Comparison of ENCODE assay signal across 8 cellular contexts in genomic region chr6:30060982-30061765, GRCh38. TPM values are rescaled to one million over a fixed set of nuclear protein-coding genes. Genes with fewer than 3 reads are reported as not detected.
DNase-seq lines count a peak whose midpoint lies in the region; ATAC-seq, FAIRE-seq and TF ChIP-seq lines count a peak whose summit lies in the region.

TSS of gene POLR1H (plus strand) at chr6:30061265. CDS start at chr6:30061525, 260 bp downstream.

- H3K27me3 Mint-ChIP-seq in chondrocyte (ENCODE audit: low read depth), result no peaks in the 10 kb centered on the region

- peak; percentile 81 for FAIRE-seq in kidney (lab: Jason Lieb, UNC)

- H3K9ac ChIP-seq in kidney (ENCODE audit: low read length in 2 of 2), result peak within 1 kb of the TSS; percentile 90 to 96

- peaks cover 0 to 5% of the 10 kb centered on the region in 2 donors for H3K36me3 ChIP-seq in kidney (ENCODE audit: control insufficient read depth in 1 of 2, insufficient read depth in 2 of 2, low read length in 2 of 2)

- peaks cover 5 to 14% of the 10 kb centered on the region in 2 donors for H3K4me1 ChIP-seq in kidney (ENCODE audit: control insufficient read depth in 1 of 2, insufficient read depth in 1 of 2, low read depth in 1 of 2, low read length in 2 of 2)

- peak within 1 kb of the TSS; percentile 95 to 97 for H3K4me3 ChIP-seq in kidney (ENCODE audit: low read length in 2 of 2)

- ATAC-seq in GM19043 (IDR thresholded peaks at IDR 0.05; ENCODE audit: low read depth, unreplicated experiment), result peak; percentile 83
- ATAC-seq in HG03432 (IDR thresholded peaks at IDR 0.05; ENCODE audit: unreplicated experiment), result peak; percentile 91

- no peaks in the 10 kb centered on the region for H3K9me3 ChIP-seq in kidney (ENCODE audit: control insufficient read depth in 1 of 2, low read length in 2 of 2)

- H3K27ac Mint-ChIP-seq in chondrocyte (ENCODE audit: unreplicated experiment), result peak within 1 kb of the TSS; percentile 97

- H3K4me3 Mint-ChIP-seq in chondrocyte (ENCODE audit: unreplicated experiment), result peak within 1 kb of the TSS; percentile 98

- DNase-seq in AG09319 (ENCODE audit: extremely low read depth, low read depth), result peak; percentile 83
- peak; percentile 95 for DNase-seq in NCI-H510A treated with DMSO at 0.1 percent for 48 hours (lab: John Stamatoyannopoulos, UW)
- DNase-seq in activated CD4-positive, alpha-beta T cell treated with anti-CD3 and anti-CD28 coated beads for 24 hours (ENCODE audit: low read depth in 2 of 2), result peak; percentile 67 to 73
- DNase-seq in chondrocyte (ENCODE audit: low spot score), result peak; percentile 95
- DNase-seq in kidney, result peak; percentile 97
- DNase-seq in stimulated activated CD4-positive, alpha-beta T cell treated with anti-CD3 and anti-CD28 coated beads, Interleukin-15, amount 100 ng/mL, for 24 hours, result peak; percentile 89

- H3K4me1 Mint-ChIP-seq in chondrocyte (ENCODE audit: low read depth), result peaks cover 36% of the 10 kb centered on the region

- no peaks in the 10 kb centered on the region for H3K9me3 Mint-ChIP-seq in chondrocyte (ENCODE audit: low read depth)

- peak within 1 kb of the TSS; percentile 81 to 85 for H3K27ac ChIP-seq in kidney (ENCODE audit: low read depth in 2 of 2, low read length in 2 of 2)

- H3K36me3 Mint-ChIP-seq in chondrocyte (ENCODE audit: low read depth), result peaks cover 5% of the 10 kb centered on the region

- TF ChIP-seq CTCF in AG09319 (IDR thresholded peaks at IDR 0.05; ENCODE audit: low read depth, low read length) (no peak), chondrocyte (IDR thresholded peaks at IDR 0.05) (no peak), kidney (IDR thresholded peaks at IDR 0.05; ENCODE audit: borderline replicate concordance, extremely low read depth, insufficient read depth) (no peak)

- intact Hi-C loops in kidney (cut with DNase I), result no loop called here

RNA-seq across cellular contexts. Expression of gene POLR1H, which starts in this region (rescaled TPM):
- total RNA-seq in chondrocyte, result 15.2 to 18.2 TPM (median 15.5 TPM) in 3 replicates
- 23.3 TPM for total RNA-seq in kidney
- 52.8 TPM for polyA plus RNA-seq in kidney (ENCODE audit: insufficient read depth, low read depth, low replicate concordance)

Comparison
In these comparisons a context has a peak if more than half of its experiments do, and no peak if none do; other contexts are left out.
1. Peak in every context shown above with its lines: DNase-seq, ATAC-seq, H3K4me3 ChIP-seq and H3K27ac ChIP-seq.